17 cellular contexts compared by ENCODE assay signal in genomic region chr2:174945601-174946260, GRCh38.
DNase-seq lines count a peak whose midpoint lies in the region; ATAC-seq, FAIRE-seq and TF ChIP-seq lines count a peak whose summit lies in the region.
"Had no signal": no experiment of that assay in that cellular context is flagged by ENCODE, and none has a peak within 500 bp of the region (broad histone marks: within the 10 kb centered on the region; RNA-seq: fewer than 3 reads in every experiment).

No MANE protein-coding gene starts in this region.

- DNase-seq in NCI-H82 treated with DMSO at 0.1 percent for 48 hours (lab: John Stamatoyannopoulos, UW; ENCODE audit: unreplicated experiment), result peak; percentile 7
- no peak for DNase-seq in NCI-H82 (lab: John Stamatoyannopoulos, UW)
- DNase-seq in stimulated activated CD4-positive, alpha-beta T cell treated with anti-CD3 and anti-CD28 coated beads, Interleukin-1b, Interleukin-23, amount 100 ng/mL, for 48 hours, result no peak
- DNase-seq: AML-193; Caco-2; CD4-positive, alpha-beta T cell; H9 had no signal

- FAIRE-seq in endometrium (lab: Jason Lieb, UNC), result peak; percentile 12
- FAIRE-seq: A549, G401.6, GM12891, GM18507, H1 had no signal

- ATAC-seq in SK-N-SH treated with all-trans-retinoic acid at 6 μM for 48 hours (0 out of 3 replicates have a peak, but pooled peaks have one; percentile 28), HG03520 (IDR thresholded peaks at IDR 0.05; ENCODE audit: unreplicated experiment) (no peak), GM19328 (IDR thresholded peaks at IDR 0.05; ENCODE audit: unreplicated experiment) (no peak), HG02623 (IDR thresholded peaks at IDR 0.05; ENCODE audit: unreplicated experiment) (no peak)
- ATAC-seq: A549 had no signal

TF ChIP-seq in SK-N-SH treated with all-trans-retinoic acid at 6 μM for 48 hours, 23 proteins besides CTCF, POLR2A, EP300 and RAD21:
- TF ChIP-seq CREB5 (CRISPR knock-in tag; IDR thresholded peaks at IDR 0.05; ENCODE audit: low read depth) (no peak), GLIS3 (CRISPR knock-in tag; IDR thresholded peaks at IDR 0.05) (no peak), ZFP3 (CRISPR knock-in tag; IDR thresholded peaks at IDR 0.05) (no peak)
